Comparison of ENCODE assay signal across 1 cellular context in genomic region chr15:72813345-72814004, GRCh38.
TF ChIP-seq lines count a peak whose summit lies in the region.

No MANE protein-coding gene starts in this region.

TF ChIP-seq in HCT116, 20 proteins besides CTCF, POLR2A, EP300 and RAD21 (continued from another document):
- TF ChIP-seq REST (IDR thresholded peaks at IDR 0.05; ENCODE audit: low read depth), result no peak
- TF ChIP-seq POLR2AphosphoS5 (IDR thresholded peaks at IDR 0.05; ENCODE audit: low read depth, low read length), result no peak
- TF ChIP-seq SP1 (IDR thresholded peaks at IDR 0.05; ENCODE audit: low read depth), result no peak
